In the genomic region with DNA sequence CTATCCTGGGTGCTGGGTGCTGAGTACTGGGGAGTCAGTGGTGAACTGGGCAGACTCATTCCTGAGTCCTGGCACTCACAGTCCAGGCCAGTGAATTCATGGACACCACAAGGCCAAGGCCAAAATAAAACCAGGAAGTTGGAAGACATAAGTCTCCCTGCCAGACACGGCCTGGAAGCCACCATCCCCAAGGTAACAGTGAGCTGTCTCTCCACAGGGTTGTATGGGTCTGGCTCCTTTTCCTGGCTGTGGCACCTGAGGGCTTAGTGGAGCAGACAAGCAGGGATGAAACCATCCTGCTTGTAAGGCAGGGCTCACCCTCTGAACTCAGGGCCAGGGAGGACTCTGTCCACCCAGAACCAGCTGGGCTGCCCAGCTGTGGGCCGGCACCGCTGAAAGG, we compare ENCODE assay signal across 24 cellular contexts. TPM values are rescaled to one million over a fixed set of nuclear protein-coding genes. Genes with fewer than 3 reads are reported as not detected.
"Had no signal": no experiment of that assay in that cellular context is flagged by ENCODE, and none has a peak within 500 bp of the region (broad histone marks: within the 10 kb centered on the region; RNA-seq: fewer than 3 reads in every experiment).

No MANE protein-coding gene starts in this region.

- H3K9me3 ChIP-seq: SJSA1 had no signal

- FAIRE-seq: HepG2, RCC 7860 had no signal

- H3K36me3 ChIP-seq: SJSA1 had no signal

- H3K4me3 ChIP-seq: SJSA1, SK-N-MC had no signal

- H3K4me1 ChIP-seq: SJSA1 had no signal

- H3K27ac ChIP-seq: SJSA1, SK-N-MC had no signal

- ATAC-seq: HepG2 had no signal

- DNase-seq: IMR-90, Karpas-422, KG1, MM.1S, NCI-H1092 treated with DMSO at 0.1 percent for 48 hours, NCI-H1436, NCI-H187, NCI-H2029, NCI-H2081 treated with DMSO at 0.1 percent for 48 hours, NCI-H2171, NCI-H226, NCI-H446, NCI-H510A, NCI-H524 treated with DMSO at 0.1 percent for 48 hours, NCI-H69, NCI-H774, Right ventricle myocardium superior, RPMI8226, SIG-M5 had no signal

RNA-seq across cellular contexts. Expression of a gene that starts 54.7 kb away (rescaled TPM):
- total RNA-seq: HepG2, HT1080, IMR-90 had no signal
- polyA plus RNA-seq: HepG2, IMR-90 had no signal
